ENCODE assay signal across 8 cellular contexts in the genomic region with DNA sequence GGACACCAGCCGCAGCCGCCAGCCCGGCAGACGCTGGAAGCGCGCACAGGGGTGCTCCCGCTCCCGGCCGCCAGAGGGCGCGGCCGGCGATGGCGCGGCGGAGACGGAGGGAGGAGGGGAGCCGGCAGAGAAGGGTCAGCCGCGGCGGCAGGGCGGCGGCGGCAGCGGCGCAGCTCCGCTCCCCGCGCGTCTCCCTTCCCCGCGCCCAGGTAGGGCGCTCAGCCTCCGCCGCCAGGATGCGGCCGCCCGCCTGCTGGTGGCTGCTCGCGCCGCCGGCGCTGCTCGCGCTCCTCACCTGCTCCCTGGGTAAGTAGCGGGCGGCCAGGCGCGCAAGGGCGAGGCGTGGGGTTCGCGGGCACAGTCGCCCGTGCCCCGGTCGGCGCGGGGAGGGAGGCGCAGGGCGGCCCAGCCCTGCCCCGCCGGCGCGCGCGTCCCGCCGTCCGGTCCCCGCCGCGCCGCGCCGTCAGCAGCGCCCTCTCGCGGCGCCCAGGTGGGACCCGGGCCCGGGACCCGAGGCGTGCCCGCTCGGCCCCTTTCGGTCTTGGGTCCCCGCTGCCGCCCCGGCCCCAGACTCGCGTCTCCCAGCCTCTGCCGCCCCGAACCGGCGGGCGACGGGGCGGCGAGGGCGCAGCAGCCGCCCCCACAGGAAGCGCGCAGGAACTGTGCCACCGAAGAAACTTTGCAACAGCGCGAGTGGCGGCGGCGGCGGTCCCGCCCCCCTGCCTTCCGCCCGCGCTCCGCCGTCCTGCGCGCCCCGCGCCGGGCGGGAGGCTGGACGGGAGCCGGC.
A peak's percentile ranks its signal among the peaks of the same experiment; 100 is the strongest.
DNase-seq lines count a peak whose midpoint lies in the region; ATAC-seq lines count a peak whose summit lies in the region.

A gene (plus strand): TSS at position 127 of the 787 bp plus-strand sequence. CDS start 110 bp downstream, at position 237.

- no peaks in the 10 kb centered on the region for H3K27me3 ChIP-seq in NT2/D1 (ENCODE audit: insufficient read depth, insufficient read length)

- H3K9ac ChIP-seq in NT2/D1 (ENCODE audit: insufficient read length, low read depth): peak within 1 kb of the TSS; percentile 82

- DNase-seq in CD1c-positive myeloid dendritic cell (ENCODE audit: extremely low spot score) (peak; percentile 90), NT2/D1 (ENCODE audit: low read depth, low spot score) (peak; percentile 57), activated T-cell treated with anti-CD3 and anti-CD28 coated beads for 1 hour (ENCODE audit: low read depth) (peak; percentile 69), epidermal melanocyte (ENCODE audit: insufficient read length, low spot score) (peak; percentile 77), middle frontal gyrus (ENCODE audit: extremely low spot score, low spot score) (peak; percentile 66)
- DNase-seq in stimulated activated CD8-positive, alpha-beta memory T cell treated with anti-CD3 and anti-CD28 coated beads, Interleukin-2, amount 100 ng/mL, for 1 hour (ENCODE audit: low read depth in 2 of 2): peak; percentile 59 to 68

- ATAC-seq in GM19397 (IDR thresholded peaks at IDR 0.05; ENCODE audit: unreplicated experiment) (peak; percentile 86), HG03521 (IDR thresholded peaks at IDR 0.05; ENCODE audit: unreplicated experiment) (peak; percentile 81)

- peak within 1 kb of the TSS; percentile 61 for H3K4me3 ChIP-seq in NT2/D1 (ENCODE audit: insufficient read length, low read depth)

- peaks cover 2% of the 10 kb centered on the region for H3K4me1 ChIP-seq in NT2/D1 (ENCODE audit: insufficient read depth, insufficient read length)

- H3K36me3 ChIP-seq in NT2/D1 (ENCODE audit: insufficient read depth, insufficient read length, low read length): no peaks in the 10 kb centered on the region

- peaks cover 37% of the 10 kb centered on the region; the same call in 1 of the 2 replicates for H3K9me3 ChIP-seq in NT2/D1 (ENCODE audit: insufficient read depth, low read length)

Comparison
In these comparisons a context has a peak if more than half of its experiments do, and no peak if none do; other contexts are left out.
1. Peak in every context shown above with its lines: DNase-seq, ATAC-seq and H3K4me3 ChIP-seq.